ENCODE assay signal across 1 cellular context in genomic region chr15:38650384-38650783, GRCh38.
TF ChIP-seq lines count a peak whose summit lies in the region.

No MANE protein-coding gene starts in this region.

TF ChIP-seq in GM12878, 131 proteins besides CTCF, POLR2A, EP300 and RAD21 (continued from another document):
- TF ChIP-seq ZBTB4 (CRISPR knock-in tag; IDR thresholded peaks at IDR 0.05) (no peak), SPI1 (IDR thresholded peaks at IDR 0.05; ENCODE audit: borderline replicate concordance, insufficient read depth, low read depth, low read length) (no peak), SIN3A (IDR thresholded peaks at IDR 0.05; ENCODE audit: low read depth, low read length) (no peak)
